ENCODE assay signal across 25 cellular contexts in genomic region chr12:30988086-30988485, GRCh38.
DNase-seq lines count a peak whose midpoint lies in the region; ATAC-seq and TF ChIP-seq lines count a peak whose summit lies in the region.
"Had no signal": no experiment of that assay in that cellular context is flagged by ENCODE, and none has a peak within 500 bp of the region (broad histone marks: within the 10 kb centered on the region; RNA-seq: fewer than 3 reads in every experiment).

No MANE protein-coding gene starts in this region.

- H3K27me3 ChIP-seq in ascending aorta = no peaks in the 10 kb centered on the region
- H3K27me3 ChIP-seq: BE2C had no signal

- no peak overlapping the region for H3K4me3 Mint-ChIP-seq in immature natural killer cell
- H3K4me3 Mint-ChIP-seq in stimulated activated naive B cell treated with anti-CD40 and anti-IgM and Interleukin-4, amounts not matched to agents 10 μg/mL and 1 μg/mL and 100 μg/mL, for 72 hours = no peak overlapping the region

- no peaks in the 10 kb centered on the region for H3K4me1 ChIP-seq in ascending aorta
- H3K4me1 ChIP-seq: BE2C had no signal

- peak overlapping the region; percentile 51; the same call in 1 of the 2 replicates for H3K27ac ChIP-seq in VCaP
- H3K27ac ChIP-seq in ascending aorta = no peak overlapping the region
- H3K27ac ChIP-seq: SK-N-MC had no signal

- no peak overlapping the region for H3K4me3 ChIP-seq in ascending aorta
- H3K4me3 ChIP-seq: SK-N-MC had no signal

- H3K36me3 ChIP-seq in ascending aorta = no peaks in the 10 kb centered on the region
- H3K36me3 ChIP-seq: BE2C had no signal

- TF ChIP-seq CTCF in VCaP (conservative IDR thresholded peaks at IDR 0.05) (no peak), ascending aorta (IDR thresholded peaks at IDR 0.05) (no peak)

- intact Hi-C loops in ascending aorta (cut with DNase I) = no loop called here

- peaks cover 0 to 6% (median 2%) of the 10 kb centered on the region in 3 donors for H3K27me3 Mint-ChIP-seq in immature natural killer cell (ENCODE audit: low read depth in 3 of 3)
- no peaks in the 10 kb centered on the region for H3K27me3 Mint-ChIP-seq in stimulated activated naive B cell treated with anti-CD40 and anti-IgM and Interleukin-4, amounts not matched to agents 10 μg/mL and 1 μg/mL and 100 μg/mL, for 72 hours

- ATAC-seq in stimulated activated naive B cell treated with anti-CD40 and anti-IgM and Interleukin-4, amounts not matched to agents 10 μg/mL and 1 μg/mL and 100 μg/mL, for 72 hours (replicated peaks) = no peak
- ATAC-seq: Panc1 had no signal

- H3K9me3 Mint-ChIP-seq in immature natural killer cell = no peaks in the 10 kb centered on the region
- no peaks in the 10 kb centered on the region for H3K9me3 Mint-ChIP-seq in stimulated activated naive B cell treated with anti-CD40 and anti-IgM and Interleukin-4, amounts not matched to agents 10 μg/mL and 1 μg/mL and 100 μg/mL, for 72 hours

- no peaks in the 10 kb centered on the region for H3K4me1 Mint-ChIP-seq in immature natural killer cell
- H3K4me1 Mint-ChIP-seq in stimulated activated naive B cell treated with anti-CD40 and anti-IgM and Interleukin-4, amounts not matched to agents 10 μg/mL and 1 μg/mL and 100 μg/mL, for 72 hours = peaks cover 0 to 4% of the 10 kb centered on the region in 2 donors

- H3K9me3 ChIP-seq in ascending aorta = no peaks in the 10 kb centered on the region
- H3K9me3 ChIP-seq: BE2C had no signal

- H3K36me3 Mint-ChIP-seq in immature natural killer cell = no peaks in the 10 kb centered on the region
- H3K36me3 Mint-ChIP-seq in stimulated activated naive B cell treated with anti-CD40 and anti-IgM and Interleukin-4, amounts not matched to agents 10 μg/mL and 1 μg/mL and 100 μg/mL, for 72 hours = no peaks in the 10 kb centered on the region

- DNase-seq in NCI-H1092 treated with DMSO at 0.1 percent for 48 hours (lab: John Stamatoyannopoulos, UW) = peak; percentile 16
- no peak for DNase-seq in NCI-H1092 (lab: John Stamatoyannopoulos, UW)
- DNase-seq in NCI-H774 (lab: John Stamatoyannopoulos, UW) = peak; percentile 62
- DNase-seq in immature natural killer cell = no peak
- DNase-seq in ascending aorta (ENCODE audit: low spot score in 2 of 2) = no peak
- no peak for DNase-seq in stimulated activated naive B cell treated with anti-CD40 and anti-IgM and Interleukin-4, amounts not matched to agents 10 μg/mL and 1 μg/mL and 100 μg/mL, for 72 hours
- DNase-seq: 8988T; ACHN; BE2C; DMS79; EL; GDM1; IMR-90; KG1; MM.1S; NCI-H1105; NCI-H146; NCI-H1930; NCI-H226; NCI-H510A; NK-92 treated with Interleukin-12 subunit alpha and Interleukin-12 subunit beta, amount 100 ng/mL, for 24 hours; SIG-M5 had no signal

- H3K27ac Mint-ChIP-seq in immature natural killer cell = no peak overlapping the region
- H3K27ac Mint-ChIP-seq in stimulated activated naive B cell treated with anti-CD40 and anti-IgM and Interleukin-4, amounts not matched to agents 10 μg/mL and 1 μg/mL and 100 μg/mL, for 72 hours = no peak overlapping the region

Comparison
In these comparisons a context has a peak if more than half of its experiments do, and no peak if none do; other contexts are left out.
1. DNase-seq: peak in NCI-H1092 treated with DMSO at 0.1 percent for 48 hours (single experiment) and NCI-H774 (single experiment); none in NCI-H1092 (single experiment), immature natural killer cell (0 of 3), ascending aorta (0 of 2) and stimulated activated naive B cell treated with anti-CD40 and anti-IgM and Interleukin-4, amounts not matched to agents 10 μg/mL and 1 μg/mL and 100 μg/mL, for 72 hours (single experiment).